In the genomic region with DNA sequence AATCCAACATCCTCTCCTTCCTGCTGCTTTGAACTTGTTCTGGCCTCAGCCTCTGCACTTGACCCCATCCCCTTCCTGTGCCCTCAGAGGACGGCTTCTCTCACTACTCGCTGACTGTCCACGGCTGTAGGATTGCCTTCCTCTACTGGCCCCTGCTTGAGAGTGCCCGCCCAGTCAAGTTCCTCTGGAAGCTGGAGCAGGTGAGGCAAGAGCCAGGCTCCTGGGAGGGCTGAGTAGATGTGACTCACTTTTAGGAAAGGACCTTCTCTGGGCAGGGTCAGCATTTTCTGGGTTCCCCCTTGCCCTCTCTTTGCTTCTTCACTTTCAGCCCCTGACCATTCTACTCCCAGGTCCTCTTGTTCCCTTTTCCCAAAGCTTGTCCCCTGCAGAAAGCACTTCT, we compare ENCODE assay signal across 27 cellular contexts. TPM values are rescaled to one million over a fixed set of nuclear protein-coding genes. Genes with fewer than 3 reads are reported as not detected.
"Had no signal": no experiment of that assay in that cellular context is flagged by ENCODE, and none has a peak within 500 bp of the region (broad histone marks: within the 10 kb centered on the region; RNA-seq: fewer than 3 reads in every experiment).

No MANE protein-coding gene starts in this region.

- ATAC-seq: Panc1, Right ventricle myocardium inferior, T-cell had no signal

- H3K27ac ChIP-seq: cardiac muscle cell, SK-N-MC, VCaP had no signal

- DNase-seq: activated CD4-positive, alpha-beta memory T cell treated with anti-CD3 and anti-CD28 coated beads, Interleukin-2, amount 10 ng/mL, durations not matched to agents 7 days and 5 days; activated CD4-positive, alpha-beta T cell treated with anti-CD3 and anti-CD28 coated beads, Interleukin-2, amount 50 U/mL, for 1 hour; activated CD4-positive, CD25-positive, alpha-beta regulatory T cell; activated CD8-positive, alpha-beta memory T cell treated with anti-CD3 and anti-CD28 coated beads, Interleukin-2, amount 50 U/mL, for 48 hours; activated T-cell treated with anti-CD3 and anti-CD28 coated beads, Interleukin-2, amount 50 U/mL, for 1 hour; KG1; NCI-H1092 treated with DMSO at 0.1 percent for 48 hours; NCI-H1436; NCI-H1694 treated with DMSO at 0.1 percent for 48 hours; NCI-H2029 treated with DMSO at 0.1 percent for 48 hours; NCI-H510A treated with DMSO at 0.1 percent for 48 hours; NCI-H69; NK-92 treated with Interleukin-12 subunit alpha and Interleukin-12 subunit beta, amount 100 ng/mL, for 24 hours; OCI-M1; RPMI8226; T-cell; T-helper 2 cell; T1000 had no signal

- FAIRE-seq: astrocyte had no signal

- H3K4me3 ChIP-seq: cardiac muscle cell, SK-N-MC had no signal

- H3K27me3 ChIP-seq: cardiac muscle cell had no signal

RNA-seq across cellular contexts. Expression of a gene that starts 9.2 kb away (rescaled TPM):
- total RNA-seq: astrocyte, LHCN-M2, M059J had no signal
- polyA plus RNA-seq: IgD-negative memory B cell had no signal

RNA-seq across cellular contexts. Expression of a gene that starts 45.6 kb away (rescaled TPM):
- polyA plus RNA-seq: IgD-negative memory B cell had no signal
